In the genomic region with DNA sequence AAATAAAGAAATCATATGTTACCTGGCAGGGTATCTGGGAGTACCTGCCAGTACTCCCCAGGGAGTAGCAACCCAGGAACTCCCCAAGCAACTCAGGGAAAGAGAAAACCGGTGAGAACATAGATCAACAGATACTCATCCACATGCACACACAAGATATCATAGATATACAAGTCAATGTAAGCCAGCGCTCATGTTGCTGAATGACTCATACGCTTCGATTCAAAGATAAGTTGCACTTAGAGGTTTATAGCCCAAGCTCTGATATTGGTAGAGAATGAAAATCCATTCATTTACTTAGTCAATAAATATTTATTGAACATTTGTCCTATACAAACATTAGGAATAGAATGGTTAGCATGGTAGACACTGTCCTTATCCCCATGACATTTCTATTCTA, we compare ENCODE assay signal across 9 cellular contexts.
"Had no signal": no experiment of that assay in that cellular context is flagged by ENCODE, and none has a peak within 500 bp of the region (broad histone marks: within the 10 kb centered on the region; RNA-seq: fewer than 3 reads in every experiment).

No MANE protein-coding gene starts in this region.

- H3K27ac ChIP-seq: KMS-11 had no signal

- H3K9ac ChIP-seq: KMS-11 had no signal

- ATAC-seq: HCT116 had no signal

- H3K4me1 ChIP-seq: HAP-1 had no signal

- DNase-seq: GOT3, H7, HFFc6, IMR-90, Karpas-422, KBM-7 had no signal

- H3K9me3 Mint-ChIP-seq: HFFc6 had no signal

- H3K9me3 ChIP-seq: HAP-1 had no signal

- H3K27ac Mint-ChIP-seq: HFFc6 had no signal

- H3K4me3 Mint-ChIP-seq: HFFc6 had no signal

- H3K36me3 ChIP-seq: HAP-1 had no signal

- H3K4me3 ChIP-seq: HAP-1 had no signal

- H3K4me2 ChIP-seq: KMS-11 had no signal
